ENCODE assay signal across 20 cellular contexts in genomic region chr6:143564484-143565017, GRCh38. TPM values are rescaled to one million over a fixed set of nuclear protein-coding genes. Genes with fewer than 3 reads are reported as not detected.
A peak's percentile ranks its signal among the peaks of the same experiment; 100 is the strongest.
DNase-seq lines count a peak whose midpoint lies in the region; ATAC-seq, FAIRE-seq and TF ChIP-seq lines count a peak whose summit lies in the region.
"Had no signal": no experiment of that assay in that cellular context is flagged by ENCODE, and none has a peak within 500 bp of the region (broad histone marks: within the 10 kb centered on the region; RNA-seq: fewer than 3 reads in every experiment).

No MANE protein-coding gene starts in this region.

- no peak overlapping the region for H3K14ac ChIP-seq in mesenchymal stem cell (ENCODE audit: low read length in 2 of 2)

- no peak overlapping the region for H2BK12ac ChIP-seq in mesenchymal stem cell (ENCODE audit: low read length in 2 of 2)

- TF ChIP-seq CTCF in K562 (IDR thresholded peaks at IDR 0.05 in 2 of 3, conservative IDR thresholded peaks at IDR 0.05 in 1 of 3; ENCODE audit: insufficient read depth in 2 of 3, low read depth in 1 of 3, low read length in 3 of 3): no peak
- TF ChIP-seq CTCF in heart right ventricle (IDR thresholded peaks at IDR 0.05): no peak
- no peak for TF ChIP-seq CTCF in dorsolateral prefrontal cortex (IDR thresholded peaks at IDR 0.05 in 54 of 56, conservative IDR thresholded peaks at IDR 0.05 in 2 of 56; ENCODE audit: low read depth in 1 of 56, partially characterized antibody in 56 of 56)
- no peak for TF ChIP-seq CTCF in foreskin keratinocyte (conservative IDR thresholded peaks at IDR 0.05)

- H2AFZ ChIP-seq in K562 (ENCODE audit: low read depth, low read length): no peak overlapping the region
- H2AFZ ChIP-seq in mesenchymal stem cell (ENCODE audit: low read depth, low read length): no peak overlapping the region
- H2AFZ ChIP-seq: GM23248 had no signal

- H3K9me3 ChIP-seq in K562 (replicated peaks; ENCODE audit: control insufficient read depth, insufficient read depth, low read depth, low read length): no peaks in the 10 kb centered on the region
- no peaks in the 10 kb centered on the region for H3K9me3 ChIP-seq in heart right ventricle
- no peaks in the 10 kb centered on the region for H3K9me3 ChIP-seq in mesenchymal stem cell (ENCODE audit: control insufficient read depth, low read length)
- H3K9me3 ChIP-seq: Peyer's patch had no signal

- H3K36me3 ChIP-seq in K562 (ENCODE audit: control insufficient read depth, insufficient read depth, low read length) (no peaks in the 10 kb centered on the region), heart right ventricle (no peaks in the 10 kb centered on the region), mesenchymal stem cell (ENCODE audit: control insufficient read depth in 1 of 2, insufficient read depth in 2 of 2, low read depth in 1 of 2, low read length in 2 of 2) (no peaks in the 10 kb centered on the region)
- H3K36me3 ChIP-seq: Peyer's patch had no signal

- H3K4me2 ChIP-seq in K562 (ENCODE audit: insufficient read depth, low read length): no peak overlapping the region
- no peak overlapping the region for H3K4me2 ChIP-seq in mesenchymal stem cell (ENCODE audit: low read length, poor library complexity, severe bottlenecking)
- H3K4me2 ChIP-seq: BLaER1 treated with 17β-estradiol and CSF1 and Interleukin-3, amounts not matched to agents 10 nM and 100 nM had no signal

- CTCF ChIA-PET in K562 (lab: Yijun Ruan, JAX; ENCODE audit: low intra/inter-chr PET ratio): no interaction called here

- H2BK5ac ChIP-seq in mesenchymal stem cell (ENCODE audit: low read depth, low read length, poor library complexity, severe bottlenecking): no peak overlapping the region

- no peak overlapping the region for H2BK120ac ChIP-seq in mesenchymal stem cell (ENCODE audit: low read depth, low read length)

- DNase-seq in AG20443 (ENCODE audit: low spot score) (peak; percentile 14), K562 (ENCODE audit: extremely low read depth in 1 of 4, low spot score in 3 of 4) (no peak), heart right ventricle (peak; percentile 47 to 70), mesenchymal stem cell (no peak), dorsolateral prefrontal cortex (no peak), urothelium cell line (ENCODE audit: low spot score) (no peak), foreskin keratinocyte (no peak)
- DNase-seq: CD4-positive, alpha-beta memory T cell; DND-41; GM23248; HCEC 1CT; Karpas-422; NCI-H1694 treated with DMSO at 0.1 percent for 48 hours; NCI-H2081 treated with DMSO at 0.1 percent for 48 hours; NCI-H446; NCI-H526; Peyer's patch had no signal

- no peak overlapping the region for H3K18ac ChIP-seq in mesenchymal stem cell (ENCODE audit: low read depth in 1 of 2, low read length in 2 of 2)

- BruUV-seq in K562 (replicated peaks; lab: Mats Ljungman, UMichigan): no TSS peak

- H2AK5ac ChIP-seq in mesenchymal stem cell (ENCODE audit: low read length, severe bottlenecking): no peak overlapping the region

- peaks cover 8% of the 10 kb centered on the region for H3K79me1 ChIP-seq in mesenchymal stem cell (replicated peaks; ENCODE audit: low read length, poor library complexity, severe bottlenecking)

- no peak for TF ChIP-seq RAD21 in K562 (CRISPR knock-in tag; conservative IDR thresholded peaks at IDR 0.05 in 1 of 2, IDR thresholded peaks at IDR 0.05 in 1 of 2)

- H3K79me2 ChIP-seq in K562 (ENCODE audit: control insufficient read depth, insufficient read depth, low read length): no peaks in the 10 kb centered on the region

- no peaks in the 10 kb centered on the region for H3K9me1 ChIP-seq in K562 (ENCODE audit: control insufficient read depth, insufficient read depth, low read length)

- no peak for TF ChIP-seq EP300 in K562 (IDR thresholded peaks at IDR 0.05; ENCODE audit: low read length)

- H4K20me1 ChIP-seq in K562 (replicated peaks; ENCODE audit: control insufficient read depth, insufficient read depth, low read length): no peaks in the 10 kb centered on the region
- H4K20me1 ChIP-seq: BLaER1 treated with 17β-estradiol and CSF1 and Interleukin-3, amounts not matched to agents 10 nM and 100 nM had no signal

- in situ Hi-C loops in K562 (cut with MboI): loop anchor here (25.0 kb wide), 1 partner anchor 1648 kb away; no protein-coding TSS in a partner anchor

- H3K4me3 ChIP-seq in K562 (no peak overlapping the region), heart right ventricle (no peak overlapping the region), mesenchymal stem cell (ENCODE audit: insufficient read depth in 1 of 2, low read depth in 1 of 2, low read length in 2 of 2) (no peak overlapping the region), dorsolateral prefrontal cortex (no peak overlapping the region)
- H3K4me3 ChIP-seq: BLaER1 treated with 17β-estradiol and CSF1 and Interleukin-3, amounts not matched to agents 10 nM and 100 nM; GM12878; GM23248; Peyer's patch had no signal

- H3K9ac ChIP-seq in K562 (ENCODE audit: insufficient read depth in 1 of 2, low read depth in 2 of 2, low read length in 2 of 2) (no peak overlapping the region), mesenchymal stem cell (ENCODE audit: low read length) (peak overlapping the region; percentile 61)
- H3K9ac ChIP-seq: BLaER1 treated with 17β-estradiol and CSF1 and Interleukin-3, amounts not matched to agents 10 nM and 100 nM; GM23248 had no signal

- peaks cover 0 to 5% of the 10 kb centered on the region in 2 experiments; a peak in 1 of 5 replicates for H3K27me3 ChIP-seq in K562 (ENCODE audit: control insufficient read depth in 2 of 2, insufficient read depth in 2 of 2, low read length in 2 of 2)
- no peaks in the 10 kb centered on the region for H3K27me3 ChIP-seq in heart right ventricle
- H3K27me3 ChIP-seq in mesenchymal stem cell (ENCODE audit: control insufficient read depth in 1 of 2, insufficient read depth in 1 of 2, low read length in 2 of 2): no peaks in the 10 kb centered on the region
- no peaks in the 10 kb centered on the region for H3K27me3 ChIP-seq in dorsolateral prefrontal cortex
- H3K27me3 ChIP-seq in foreskin keratinocyte: no peaks in the 10 kb centered on the region
- H3K27me3 ChIP-seq: BLaER1 treated with 17β-estradiol and CSF1 and Interleukin-3, amounts not matched to agents 10 nM and 100 nM; Peyer's patch had no signal

- H4K8ac ChIP-seq in mesenchymal stem cell (ENCODE audit: low read length): no peak overlapping the region

- ATAC-seq in K562 (no peak), heart right ventricle (peak; percentile 80 to 99 (median 91)), foreskin keratinocyte (no peak)
- ATAC-seq: GM12878 had no signal

- WGBS in K562 (ENCODE audit: insufficient coverage, low coverage, missing lambda C conversion rate): 53% methylated on average over 6 of the region's 6 CpGs
- 48 to 59% methylated on average over 6 of the region's 6 CpGs for WGBS in heart right ventricle, 2 donors
- 96% methylated on average over 6 of the region's 6 CpGs for WGBS in mesenchymal stem cell

- no peak for TF ChIP-seq POLR2A in K562 (conservative IDR thresholded peaks at IDR 0.05)

- no peak overlapping the region for H3K23ac ChIP-seq in mesenchymal stem cell (ENCODE audit: low read length in 2 of 2)

- no peak overlapping the region for H4K91ac ChIP-seq in mesenchymal stem cell (ENCODE audit: low read length)

- H3K4me1 ChIP-seq in K562 (replicated peaks in 1 of 2; ENCODE audit: control insufficient read depth in 2 of 2, insufficient read depth in 2 of 2, low read length in 2 of 2): no peaks in the 10 kb centered on the region
- H3K4me1 ChIP-seq in heart right ventricle: peaks cover 0 to 10% (median 0%) of the 10 kb centered on the region in 9 donors
- H3K4me1 ChIP-seq in mesenchymal stem cell (ENCODE audit: control insufficient read depth, insufficient read depth, low read depth, low read length): no peaks in the 10 kb centered on the region
- H3K4me1 ChIP-seq in foreskin keratinocyte: no peaks in the 10 kb centered on the region
- H3K4me1 ChIP-seq: Peyer's patch had no signal

- intact Hi-C loops in K562 (cut with micrococcal nuclease) (no loop called here), heart right ventricle (cut with DNase I) (loop anchor here in 1 of 10 donors (5.0 kb wide), 1 partner anchor 47 kb away; no protein-coding TSS in a partner anchor), dorsolateral prefrontal cortex (cut with DNase I) (no loop called here)

- POLR2A ChIA-PET in K562 (lab: Yijun Ruan, JAX): no interaction called here

- FAIRE-seq in K562 (lab: Jason Lieb, UNC) (no peak), urothelium cell line (lab: Jason Lieb, UNC) (no peak)
- FAIRE-seq: GM12878 had no signal

- no peak overlapping the region for H2BK15ac ChIP-seq in mesenchymal stem cell (ENCODE audit: low read depth, poor library complexity, severe bottlenecking)

- no peak overlapping the region for H3K4ac ChIP-seq in mesenchymal stem cell (ENCODE audit: low read depth in 1 of 2, low read length in 2 of 2)

- H3K27ac ChIP-seq in K562 (ENCODE audit: extremely low read depth, low read depth, low read length) (no peak overlapping the region), heart right ventricle (peak overlapping the region in 9 of 10 donors; percentile 28 to 75 (median 65)), mesenchymal stem cell (ENCODE audit: low read length, poor library complexity, severe bottlenecking) (no peak overlapping the region), dorsolateral prefrontal cortex (no peak overlapping the region), foreskin keratinocyte (no peak overlapping the region)
- H3K27ac ChIP-seq: BLaER1 treated with 17β-estradiol and CSF1 and Interleukin-3, amounts not matched to agents 10 nM and 100 nM; GM23248; Peyer's patch had no signal

RNA-seq across cellular contexts. Expression of gene FUCA2, which starts 53.0 kb away (rescaled TPM):
- 49.7 and 76.8 TPM in 2 replicates for total RNA-seq in K562 (2011; cell fraction: chromatin; rRNA removed; ENCODE audit: low replicate concordance)
- total RNA-seq in K562 (2011; cell fraction: nucleolus; rRNA removed): 61.7 and 62.4 TPM in 2 replicates
- total RNA-seq in K562 (2011; cell fraction: nucleoplasm; rRNA removed): 96.9 and 141 TPM in 2 replicates
- 59.2 and 71.2 TPM in 2 replicates for total RNA-seq in K562 (2014; rRNA removed)
- total RNA-seq in K562 (2014; rRNA removed; fragmentation: Illumina TruSeq; extraction: Trizol): 79.3 and 82.9 TPM in 2 replicates
- total RNA-seq in K562 (2015; rRNA removed; fragmentation: Illumina TruSeq; extraction: Trizol): 78.2 and 82.5 TPM in 2 replicates
- total RNA-seq in K562 (2021): 112 and 117 TPM in 2 replicates
- polyA plus RNA-seq in K562 (2011; rRNA removed): 58.7 and 80.9 TPM in 2 replicates
- polyA plus RNA-seq in K562 (2011; cell fraction: cytosol; rRNA removed): 28.0 and 39.1 TPM in 2 replicates
- polyA plus RNA-seq in K562 (2011; cell fraction: nucleus; rRNA removed): 30.3 and 35.2 TPM in 2 replicates
- polyA plus RNA-seq in K562 (2012): 69.9 and 86.6 TPM in 2 replicates
- 67.7 and 79.3 TPM in 2 replicates for polyA plus RNA-seq in K562 (2014; fragmentation: Illumina TruSeq; extraction: Trizol)
- 10 to 100 TPM; 20.6 to 23.9 TPM for polyA plus RNA-seq in K562 (2014; fragmentation: Nextera tagmentation; extraction: Ambion mirVana)
- polyA plus RNA-seq in K562 (2014; rRNA removed): 66.8 and 72.6 TPM in 2 replicates
- polyA minus RNA-seq in K562 (2011; rRNA and poly(A)+ RNA removed): 43.7 and 55.0 TPM in 2 replicates
- polyA minus RNA-seq in K562 (2011; cell fraction: cytosol; rRNA and poly(A)+ RNA removed): 26.0 and 28.3 TPM in 2 replicates
- 9.2 and 14.8 TPM in 2 replicates for polyA minus RNA-seq in K562 (2011; cell fraction: nucleus; rRNA and poly(A)+ RNA removed)
- 10 to 100 TPM; 32.8 to 63.4 (median 40.1) TPM for total RNA-seq in heart right ventricle
- 10 to 100 TPM; 24.1 to 47.1 TPM for polyA plus RNA-seq in heart right ventricle
- 108 TPM for polyA plus RNA-seq in mesenchymal stem cell (2013, experiment 1 of 2)
- polyA plus RNA-seq in mesenchymal stem cell (2013, experiment 2 of 2): 117 TPM
- total RNA-seq in dorsolateral prefrontal cortex: 10 to 100 TPM; 10.6 to 32.8 (median 18.7) TPM
- 18.8 and 20.1 TPM in 2 replicates for total RNA-seq in foreskin keratinocyte
- 15.2 and 19.0 TPM in 2 replicates for polyA plus RNA-seq in foreskin keratinocyte
- total RNA-seq: OCI-LY7 had no signal

Comparison
In these comparisons a context has a peak if more than half of its experiments do, and no peak if none do; other contexts are left out.
1. DNase-seq: peak in AG20443 (single experiment) and heart right ventricle (2 of 2); none in K562 (0 of 4), mesenchymal stem cell (single experiment), dorsolateral prefrontal cortex (0 of 10), urothelium cell line (single experiment) and foreskin keratinocyte (0 of 2).
2. ATAC-seq: peak in heart right ventricle (8 of 8); none in K562 (single experiment) and foreskin keratinocyte (single experiment).
3. H3K27ac ChIP-seq: peak in heart right ventricle (9 of 10); none in K562 (single experiment), mesenchymal stem cell (single experiment), dorsolateral prefrontal cortex (0 of 59) and foreskin keratinocyte (single experiment).